Comparison of ENCODE assay signal across 8 cellular contexts in genomic region chr11:118870396-118871343, GRCh38. TPM values are rescaled to one million over a fixed set of nuclear protein-coding genes. Genes with fewer than 3 reads are reported as not detected.
DNase-seq lines count a peak whose midpoint lies in the region; ATAC-seq and TF ChIP-seq lines count a peak whose summit lies in the region.

No MANE protein-coding gene starts in this region.

- H3K4me1 ChIP-seq in gastrocnemius medialis, result peaks cover 16 to 25% of the 10 kb centered on the region in 2 donors

- peak; percentile 31 to 48 for TF ChIP-seq POLR2A in gastrocnemius medialis (IDR thresholded peaks at IDR 0.05)

- DNase-seq in AG09319 (ENCODE audit: extremely low read depth, low read depth) (no peak), HK-2 (ENCODE audit: unreplicated experiment) (peak; percentile 24), hypothalamus (lab: John Stamatoyannopoulos, UW) (peak in 46 of 51 donors; percentile 14 to 87 (median 62)), gastrocnemius medialis (peak; percentile 66 to 67), HuH-7.5 (ENCODE audit: low spot score) (no peak)
- DNase-seq in activated naive CD8-positive, alpha-beta T cell treated with anti-CD3 and anti-CD28 coated beads, Interleukin-2, amount 50 U/mL, for 24 hours, result no peak

- H3K9me3 ChIP-seq in gastrocnemius medialis, result no peaks in the 10 kb centered on the region

- no peaks in the 10 kb centered on the region for H3K9me3 Mint-ChIP-seq in activated naive CD8-positive, alpha-beta T cell treated with anti-CD3 and anti-CD28 coated beads, Interleukin-2, amount 50 U/mL, for 24 hours

- H3K27ac Mint-ChIP-seq in activated naive CD8-positive, alpha-beta T cell treated with anti-CD3 and anti-CD28 coated beads, Interleukin-2, amount 50 U/mL, for 24 hours, result peak overlapping the region; percentile 88

- no peaks in the 10 kb centered on the region for H3K27me3 Mint-ChIP-seq in activated naive CD8-positive, alpha-beta T cell treated with anti-CD3 and anti-CD28 coated beads, Interleukin-2, amount 50 U/mL, for 24 hours

- no peaks in the 10 kb centered on the region for H3K27me3 ChIP-seq in gastrocnemius medialis

- intact Hi-C loops in gastrocnemius medialis (cut with DNase I; ENCODE audit: low total_unique reads), result loop anchor here (1.0 kb wide), 1 partner anchor 299 kb away; no protein-coding TSS in a partner anchor

- H3K27ac ChIP-seq in gastrocnemius medialis, result peak overlapping the region; percentile 89 to 95 (median 94)

- H3K36me3 ChIP-seq in gastrocnemius medialis, result no peaks in the 10 kb centered on the region

- peaks cover 57% of the 10 kb centered on the region for H3K4me1 Mint-ChIP-seq in activated naive CD8-positive, alpha-beta T cell treated with anti-CD3 and anti-CD28 coated beads, Interleukin-2, amount 50 U/mL, for 24 hours

- TF ChIP-seq CTCF in AG09319 (IDR thresholded peaks at IDR 0.05; ENCODE audit: low read depth, low read length), result peak; percentile 34
- TF ChIP-seq CTCF in gastrocnemius medialis (IDR thresholded peaks at IDR 0.05 in 4 of 5, conservative IDR thresholded peaks at IDR 0.05 in 1 of 5), result no peak

- peak overlapping the region; percentile 64 for H3K4me3 Mint-ChIP-seq in activated naive CD8-positive, alpha-beta T cell treated with anti-CD3 and anti-CD28 coated beads, Interleukin-2, amount 50 U/mL, for 24 hours

- peak overlapping the region; percentile 35 to 46 (median 42) for H3K4me3 ChIP-seq in gastrocnemius medialis

- in situ Hi-C loops in gastrocnemius medialis (cut with MboI; ENCODE audit: low sequenced_read_pairs in 4 of 4), result no loop called here

- H3K36me3 Mint-ChIP-seq in activated naive CD8-positive, alpha-beta T cell treated with anti-CD3 and anti-CD28 coated beads, Interleukin-2, amount 50 U/mL, for 24 hours (ENCODE audit: low read depth), result no peaks in the 10 kb centered on the region

- peak; percentile 52 for ATAC-seq in GM19035 (IDR thresholded peaks at IDR 0.05; ENCODE audit: unreplicated experiment)
- peak; percentile 58 for ATAC-seq in activated naive CD8-positive, alpha-beta T cell treated with anti-CD3 and anti-CD28 coated beads, Interleukin-2, amount 50 U/mL, for 24 hours
- ATAC-seq in gastrocnemius medialis, result peak; percentile 68 to 74
- no peak for ATAC-seq in GM19328 (IDR thresholded peaks at IDR 0.05; ENCODE audit: unreplicated experiment)

RNA-seq across cellular contexts. Expression of gene CXCR5, which starts 13.0 kb away (rescaled TPM):
- total RNA-seq in gastrocnemius medialis, result not detected

RNA-seq across cellular contexts. Expression of gene BCL9L, which starts 55.1 kb away (rescaled TPM):
- 10 to 100 TPM; 17.1 to 35.6 (median 23.8) TPM for total RNA-seq in gastrocnemius medialis

Comparison
In these comparisons a context has a peak if more than half of its experiments do, and no peak if none do; other contexts are left out.
1. DNase-seq: peak in HK-2 (single experiment), hypothalamus (46 of 51) and gastrocnemius medialis (2 of 2); none in AG09319 (single experiment), activated naive CD8-positive, alpha-beta T cell treated with anti-CD3 and anti-CD28 coated beads, Interleukin-2, amount 50 U/mL, for 24 hours (single experiment) and HuH-7.5 (single experiment).